Comparison of ENCODE assay signal across 8 cellular contexts in the genomic region with DNA sequence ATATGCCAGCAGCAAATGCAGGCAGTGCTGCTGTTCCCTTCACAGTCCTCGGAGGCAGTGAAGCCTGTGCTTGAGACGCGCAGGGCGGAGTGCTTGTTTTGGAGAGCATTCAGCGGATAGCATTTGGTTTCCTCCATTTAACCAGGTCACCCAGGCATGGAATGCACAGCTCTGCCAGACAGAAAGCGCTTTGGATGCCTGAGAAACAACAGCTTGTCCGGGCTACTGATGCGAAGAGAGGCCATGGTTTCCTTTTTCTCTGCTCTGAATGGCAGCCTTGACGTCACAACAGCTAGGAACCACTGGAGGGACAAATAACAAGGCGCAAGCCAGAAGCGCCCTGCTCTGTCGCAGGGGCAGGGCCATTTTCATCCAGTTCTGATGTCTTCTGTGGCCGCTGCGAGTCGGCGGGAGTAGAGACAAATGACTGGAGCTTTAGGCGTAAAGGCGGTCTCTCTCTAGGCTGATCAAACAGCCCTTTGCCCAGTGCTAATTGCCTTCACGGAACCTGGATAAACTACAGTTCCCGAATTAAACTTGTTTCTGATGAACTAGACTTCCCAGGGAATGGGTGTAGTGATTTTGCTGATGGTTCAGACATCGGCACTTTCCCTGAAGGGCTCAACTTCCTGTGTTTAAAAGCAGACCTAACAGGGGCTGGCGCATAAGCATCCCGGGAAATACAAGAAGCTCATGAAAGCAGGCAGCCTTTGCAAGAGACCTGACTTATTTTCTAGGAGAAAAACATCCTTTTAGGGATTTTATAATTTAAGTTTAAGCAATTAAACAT.
DNase-seq lines count a peak whose midpoint lies in the region; ATAC-seq and TF ChIP-seq lines count a peak whose summit lies in the region.

No MANE protein-coding gene starts in this region.

- H3K4me3 ChIP-seq in skin epidermis, result peak overlapping the region in 1 of 7 experiments; percentile 18

- H3K27me3 Mint-ChIP-seq in endothelial cell (ENCODE audit: unreplicated experiment), result peaks cover 1% of the 10 kb centered on the region

- H3K4me1 Mint-ChIP-seq in endothelial cell (ENCODE audit: unreplicated experiment), result no peaks in the 10 kb centered on the region

- no peaks in the 10 kb centered on the region for H3K36me3 Mint-ChIP-seq in endothelial cell (ENCODE audit: low read depth, unreplicated experiment)

- no peak for TF ChIP-seq CTCF in endothelial cell (IDR thresholded peaks at IDR 0.05; ENCODE audit: unreplicated experiment)

- ATAC-seq in HG02840 (IDR thresholded peaks at IDR 0.05; ENCODE audit: low FRiP score, unreplicated experiment) (no peak), HG03457 (IDR thresholded peaks at IDR 0.05; ENCODE audit: unreplicated experiment) (no peak)

- H3K9me3 Mint-ChIP-seq in endothelial cell (ENCODE audit: unreplicated experiment), result no peaks in the 10 kb centered on the region

- peak overlapping the region in 16 of 21 experiments; percentile 17 to 80 (median 38) for H3K27ac ChIP-seq in skin epidermis

- DNase-seq in NCI-H1092 treated with DMSO at 0.1 percent for 48 hours (lab: John Stamatoyannopoulos, UW), result peak; percentile 83
- DNase-seq in amygdala (lab: John Stamatoyannopoulos, UW), result peak in 53 of 56 donors; percentile 39 to 91 (median 68)
- DNase-seq in inferior parietal cortex (ENCODE audit: extremely low spot score), result peak; percentile 78
- DNase-seq in endothelial cell (ENCODE audit: low spot score), result no peak
- no peak for DNase-seq in MV-4-11 (lab: John Stamatoyannopoulos, UW)

- H3K27ac Mint-ChIP-seq in endothelial cell (ENCODE audit: unreplicated experiment), result no peak overlapping the region

- no peak overlapping the region for H3K4me3 Mint-ChIP-seq in endothelial cell (ENCODE audit: unreplicated experiment)

Comparison
In these comparisons a context has a peak if more than half of its experiments do, and no peak if none do; other contexts are left out.
1. DNase-seq: peak in NCI-H1092 treated with DMSO at 0.1 percent for 48 hours (single experiment), amygdala (53 of 56) and inferior parietal cortex (single experiment); none in endothelial cell (single experiment) and MV-4-11 (single experiment).